In genomic region chr19:41521860-41522555, GRCh38 we compare ENCODE assay signal across 8 cellular contexts. TPM values are rescaled to one million over a fixed set of nuclear protein-coding genes. Genes with fewer than 3 reads are reported as not detected.
DNase-seq lines count a peak whose midpoint lies in the region; ATAC-seq and TF ChIP-seq lines count a peak whose summit lies in the region.

No MANE protein-coding gene starts in this region.

- no peaks in the 10 kb centered on the region for H3K79me2 ChIP-seq in OCI-LY3 (ENCODE audit: low read length)

- peak overlapping the region; percentile 57 for H3K9ac ChIP-seq in OCI-LY3 (ENCODE audit: low read length)
- H3K9ac ChIP-seq in mucosa of rectum (ENCODE audit: low read depth in 1 of 2, low read length in 2 of 2): no peak overlapping the region

- H3K27ac ChIP-seq in OCI-LY3 (ENCODE audit: low read length) (peak overlapping the region; percentile 36; the same call in 1 of the 2 replicates), mucosa of rectum (ENCODE audit: low read depth in 2 of 2, low read length in 2 of 2) (peak overlapping the region; percentile 55 to 61)

- peak; percentile 41 for ATAC-seq in GM21381 (IDR thresholded peaks at IDR 0.05; ENCODE audit: unreplicated experiment)
- ATAC-seq in GM18505 (IDR thresholded peaks at IDR 0.05; ENCODE audit: unreplicated experiment): no peak
- no peak for ATAC-seq in HG02763 (IDR thresholded peaks at IDR 0.05; ENCODE audit: unreplicated experiment)

- peaks cover 35% of the 10 kb centered on the region for H3K4me1 ChIP-seq in OCI-LY3 (ENCODE audit: low read length)
- no peaks in the 10 kb centered on the region for H3K4me1 ChIP-seq in mucosa of rectum (ENCODE audit: control insufficient read depth in 2 of 2, insufficient read depth in 2 of 2, low read length in 2 of 2)
- no peaks in the 10 kb centered on the region for H3K4me1 ChIP-seq in BE2C

- H3K27me3 ChIP-seq in OCI-LY3 (ENCODE audit: low read depth, low read length): peaks cover 62% of the 10 kb centered on the region
- peaks cover 12 to 25% of the 10 kb centered on the region in 2 donors for H3K27me3 ChIP-seq in mucosa of rectum (ENCODE audit: control insufficient read depth in 2 of 2, insufficient read depth in 2 of 2, low read length in 2 of 2)
- H3K27me3 ChIP-seq in BE2C: peaks cover 94% of the 10 kb centered on the region

- H3K9me3 ChIP-seq in OCI-LY3 (ENCODE audit: insufficient read depth, low read length) (no peaks in the 10 kb centered on the region), mucosa of rectum (ENCODE audit: control insufficient read depth in 2 of 2, low read length in 2 of 2) (no peaks in the 10 kb centered on the region), BE2C (no peaks in the 10 kb centered on the region)

- H3K4me3 ChIP-seq in OCI-LY3 (ENCODE audit: low read length) (peak overlapping the region; percentile 74), mucosa of rectum (ENCODE audit: low read length in 2 of 2) (peak overlapping the region in 1 of 2 donors; percentile 66), BE2C (ENCODE audit: low read depth, low read length) (no peak overlapping the region)

- DNase-seq in astrocyte of the hippocampus (ENCODE audit: low read depth, low spot score): peak; percentile 10
- no peak for DNase-seq in pons (ENCODE audit: low spot score)
- no peak for DNase-seq in BE2C

- H3K36me3 ChIP-seq in OCI-LY3 (replicated peaks; ENCODE audit: low read depth, low read length) (no peaks in the 10 kb centered on the region), mucosa of rectum (ENCODE audit: control insufficient read depth in 2 of 2, insufficient read depth in 2 of 2, low read length in 2 of 2) (no peaks in the 10 kb centered on the region), BE2C (no peaks in the 10 kb centered on the region)

- H3K4me2 ChIP-seq in OCI-LY3 (ENCODE audit: low read length): peak overlapping the region; percentile 90

- no peaks in the 10 kb centered on the region for H4K20me1 ChIP-seq in OCI-LY3 (ENCODE audit: insufficient read depth, low read length)

- TF ChIP-seq POLR2A in GM18505 (IDR thresholded peaks at IDR 0.05; ENCODE audit: borderline replicate concordance, extremely low read depth, insufficient read depth, insufficient read length): no peak

- H2AFZ ChIP-seq in OCI-LY3 (ENCODE audit: low read depth, low read length): peak overlapping the region; percentile 87; the same call in 1 of the 2 replicates

- TF ChIP-seq CTCF in OCI-LY3 (IDR thresholded peaks at IDR 0.05; ENCODE audit: low read depth, low read length) (no peak), BE2C (IDR thresholded peaks at IDR 0.05; ENCODE audit: low read depth, low read length) (no peak)

RNA-seq across cellular contexts. Expression of gene CEACAM21, which starts 54.0 kb away (rescaled TPM):
- polyA plus RNA-seq in BE2C (2012; ENCODE audit: insufficient read depth, insufficient read length, low read depth): 2.0 TPM
